8 cellular contexts compared by ENCODE assay signal in genomic region chr11:29343465-29344333, GRCh38.
DNase-seq lines count a peak whose midpoint lies in the region; ATAC-seq and TF ChIP-seq lines count a peak whose summit lies in the region.

No MANE protein-coding gene starts in this region.

- CTCF ChIA-PET in PC-3 (lab: Charles Lee), result no interaction called here

- H3K4me3 ChIP-seq in PC-3 (ENCODE audit: low read length), result no peak overlapping the region; the same call in 1 of the 2 replicates
- H3K4me3 ChIP-seq in breast epithelium, result no peak overlapping the region

- H3K9me2 ChIP-seq in PC-3 (replicated peaks; ENCODE audit: low read length), result no peaks in the 10 kb centered on the region

- H3K9me3 Mint-ChIP-seq in stimulated activated naive CD8-positive, alpha-beta T cell treated with anti-CD3 and anti-CD28 coated beads, Interleukin-15, amount 100 ng/mL, for 72 hours, result peaks cover 0 to 8% of the 10 kb centered on the region in 2 donors

- DNase-seq in NCI-H2196 (lab: John Stamatoyannopoulos, UW; ENCODE audit: unreplicated experiment) (peak; percentile 48), NCI-H2196 treated with DMSO at 0.1 percent for 48 hours (lab: John Stamatoyannopoulos, UW; ENCODE audit: unreplicated experiment) (no peak), PC-3 (peak; percentile 76), breast epithelium (ENCODE audit: low spot score in 2 of 2) (peak in 1 of 2 donors; percentile 55), left kidney (ENCODE audit: low read depth, low spot score) (peak; percentile 69)
- peak; percentile 13 to 22 for DNase-seq in stimulated activated naive CD8-positive, alpha-beta T cell treated with anti-CD3 and anti-CD28 coated beads, Interleukin-15, amount 100 ng/mL, for 72 hours

- TF ChIP-seq CTCF in PC-3 (conservative IDR thresholded peaks at IDR 0.05; ENCODE audit: low read depth, low read length) (peak; percentile 93), breast epithelium (IDR thresholded peaks at IDR 0.05) (peak in 2 of 3 donors; percentile 33 to 48)

- no peaks in the 10 kb centered on the region for H3K27me3 ChIP-seq in PC-3 (ENCODE audit: low read length)
- H3K27me3 ChIP-seq in breast epithelium, result no peaks in the 10 kb centered on the region

- POLR2A ChIA-PET in PC-3 (lab: Charles Lee; ENCODE audit: unreplicated experiment), result no interaction called here

- H3K4me3 Mint-ChIP-seq in stimulated activated naive CD8-positive, alpha-beta T cell treated with anti-CD3 and anti-CD28 coated beads, Interleukin-15, amount 100 ng/mL, for 72 hours, result no peak overlapping the region

- no peaks in the 10 kb centered on the region for H3K27me3 Mint-ChIP-seq in stimulated activated naive CD8-positive, alpha-beta T cell treated with anti-CD3 and anti-CD28 coated beads, Interleukin-15, amount 100 ng/mL, for 72 hours

- no TSS peak for BruUV-seq in PC-3 (replicated peaks; lab: Mats Ljungman, UMichigan)

- intact Hi-C loops in PC-3 (cut with micrococcal nuclease), result no loop called here
- intact Hi-C loops in breast epithelium (cut with DNase I; ENCODE audit: low total_unique reads), result no loop called here

- H4K20me1 ChIP-seq in PC-3 (ENCODE audit: low read length), result no peaks in the 10 kb centered on the region

- no peaks in the 10 kb centered on the region for H3F3A ChIP-seq in PC-3 (ENCODE audit: low read length, unreplicated experiment)

- TF ChIP-seq POLR2A in breast epithelium (IDR thresholded peaks at IDR 0.05), result no peak

- peak; percentile 95 for ATAC-seq in GM19452 (IDR thresholded peaks at IDR 0.05; ENCODE audit: unreplicated experiment)
- peak; percentile 97 for ATAC-seq in HG03354 (IDR thresholded peaks at IDR 0.05; ENCODE audit: poor library complexity, severe bottlenecking, unreplicated experiment)
- ATAC-seq in PC-3, result peak; percentile 88
- ATAC-seq in stimulated activated naive CD8-positive, alpha-beta T cell treated with anti-CD3 and anti-CD28 coated beads, Interleukin-15, amount 100 ng/mL, for 72 hours, result peak; percentile 37

- H3K36me3 ChIP-seq in PC-3 (ENCODE audit: low read depth, low read length), result no peaks in the 10 kb centered on the region
- H3K36me3 ChIP-seq in breast epithelium, result no peaks in the 10 kb centered on the region

- H3K27ac ChIP-seq in PC-3 (ENCODE audit: low read length), result no peak overlapping the region
- no peak overlapping the region for H3K27ac ChIP-seq in breast epithelium

- 0 out of 2 replicates have a peak overlapping the region, but pooled peaks have one; percentile 27 for H2AFZ ChIP-seq in PC-3 (ENCODE audit: low read length)

- no peak overlapping the region for H3K9ac ChIP-seq in PC-3 (ENCODE audit: low read length)

- no peaks in the 10 kb centered on the region for H3K4me1 Mint-ChIP-seq in stimulated activated naive CD8-positive, alpha-beta T cell treated with anti-CD3 and anti-CD28 coated beads, Interleukin-15, amount 100 ng/mL, for 72 hours

- peak overlapping the region; percentile 43 for H3K4me2 ChIP-seq in PC-3 (ENCODE audit: low read length)

- no peak overlapping the region for H3K27ac Mint-ChIP-seq in stimulated activated naive CD8-positive, alpha-beta T cell treated with anti-CD3 and anti-CD28 coated beads, Interleukin-15, amount 100 ng/mL, for 72 hours

- H3K9me3 ChIP-seq in PC-3 (ENCODE audit: low read length), result no peaks in the 10 kb centered on the region
- no peaks in the 10 kb centered on the region for H3K9me3 ChIP-seq in breast epithelium

- H3K79me2 ChIP-seq in PC-3 (ENCODE audit: low read length), result no peaks in the 10 kb centered on the region

- H3K4me1 ChIP-seq in PC-3 (ENCODE audit: insufficient read depth, low read length) (peaks cover 4% of the 10 kb centered on the region; the same call in 1 of the 2 replicates), breast epithelium (no peaks in the 10 kb centered on the region)

Comparison
In these comparisons a context has a peak if more than half of its experiments do, and no peak if none do; other contexts are left out.
1. ATAC-seq: peak in every context shown above with its lines; median percentile 97 in HG03354; 95 in GM19452; 88 in PC-3; 37 in stimulated activated naive CD8-positive, alpha-beta T cell treated with anti-CD3 and anti-CD28 coated beads, Interleukin-15, amount 100 ng/mL, for 72 hours.